Comparison of ENCODE assay signal across 1 cellular context in the genomic region with DNA sequence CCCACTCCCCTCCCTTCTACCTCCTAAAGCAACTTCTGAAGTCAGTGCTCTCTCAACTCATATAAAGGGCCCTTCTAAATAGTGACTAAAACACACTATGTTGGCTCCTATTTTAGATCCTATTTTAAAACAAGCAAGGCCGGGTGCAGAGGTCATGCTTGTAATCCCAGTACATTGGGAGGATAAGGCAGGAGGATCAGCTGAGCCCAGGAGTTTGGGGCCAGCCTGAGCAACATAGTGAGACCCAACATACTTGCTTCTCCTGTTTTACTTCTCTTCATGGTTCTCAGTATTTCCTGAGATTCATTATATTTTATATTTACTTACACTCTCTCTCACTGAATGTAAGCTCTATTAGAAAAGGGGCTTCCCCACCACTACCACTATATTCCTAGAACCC.
A peak's percentile ranks its signal among the peaks of the same experiment; 100 is the strongest.
TF ChIP-seq lines count a peak whose summit lies in the region.

No MANE protein-coding gene starts in this region.

TF ChIP-seq in HepG2, 621 proteins besides CTCF, POLR2A, EP300 and RAD21:
- TF ChIP-seq KDM5B (CRISPR knock-in tag; IDR thresholded peaks at IDR 0.05; ENCODE audit: borderline replicate concordance): no peak
- no peak for TF ChIP-seq ZNF326 (CRISPR knock-in tag; IDR thresholded peaks at IDR 0.05; ENCODE audit: borderline replicate concordance)
- no peak for TF ChIP-seq ZFYVE20 (CRISPR knock-in tag; IDR thresholded peaks at IDR 0.05; ENCODE audit: borderline replicate concordance, low read depth)
- TF ChIP-seq ZNF121 (CRISPR knock-in tag; IDR thresholded peaks at IDR 0.05): peak; percentile 80
- no peak for TF ChIP-seq ZSCAN21 (CRISPR knock-in tag; IDR thresholded peaks at IDR 0.05; ENCODE audit: borderline replicate concordance)
- TF ChIP-seq, protein P1, sequence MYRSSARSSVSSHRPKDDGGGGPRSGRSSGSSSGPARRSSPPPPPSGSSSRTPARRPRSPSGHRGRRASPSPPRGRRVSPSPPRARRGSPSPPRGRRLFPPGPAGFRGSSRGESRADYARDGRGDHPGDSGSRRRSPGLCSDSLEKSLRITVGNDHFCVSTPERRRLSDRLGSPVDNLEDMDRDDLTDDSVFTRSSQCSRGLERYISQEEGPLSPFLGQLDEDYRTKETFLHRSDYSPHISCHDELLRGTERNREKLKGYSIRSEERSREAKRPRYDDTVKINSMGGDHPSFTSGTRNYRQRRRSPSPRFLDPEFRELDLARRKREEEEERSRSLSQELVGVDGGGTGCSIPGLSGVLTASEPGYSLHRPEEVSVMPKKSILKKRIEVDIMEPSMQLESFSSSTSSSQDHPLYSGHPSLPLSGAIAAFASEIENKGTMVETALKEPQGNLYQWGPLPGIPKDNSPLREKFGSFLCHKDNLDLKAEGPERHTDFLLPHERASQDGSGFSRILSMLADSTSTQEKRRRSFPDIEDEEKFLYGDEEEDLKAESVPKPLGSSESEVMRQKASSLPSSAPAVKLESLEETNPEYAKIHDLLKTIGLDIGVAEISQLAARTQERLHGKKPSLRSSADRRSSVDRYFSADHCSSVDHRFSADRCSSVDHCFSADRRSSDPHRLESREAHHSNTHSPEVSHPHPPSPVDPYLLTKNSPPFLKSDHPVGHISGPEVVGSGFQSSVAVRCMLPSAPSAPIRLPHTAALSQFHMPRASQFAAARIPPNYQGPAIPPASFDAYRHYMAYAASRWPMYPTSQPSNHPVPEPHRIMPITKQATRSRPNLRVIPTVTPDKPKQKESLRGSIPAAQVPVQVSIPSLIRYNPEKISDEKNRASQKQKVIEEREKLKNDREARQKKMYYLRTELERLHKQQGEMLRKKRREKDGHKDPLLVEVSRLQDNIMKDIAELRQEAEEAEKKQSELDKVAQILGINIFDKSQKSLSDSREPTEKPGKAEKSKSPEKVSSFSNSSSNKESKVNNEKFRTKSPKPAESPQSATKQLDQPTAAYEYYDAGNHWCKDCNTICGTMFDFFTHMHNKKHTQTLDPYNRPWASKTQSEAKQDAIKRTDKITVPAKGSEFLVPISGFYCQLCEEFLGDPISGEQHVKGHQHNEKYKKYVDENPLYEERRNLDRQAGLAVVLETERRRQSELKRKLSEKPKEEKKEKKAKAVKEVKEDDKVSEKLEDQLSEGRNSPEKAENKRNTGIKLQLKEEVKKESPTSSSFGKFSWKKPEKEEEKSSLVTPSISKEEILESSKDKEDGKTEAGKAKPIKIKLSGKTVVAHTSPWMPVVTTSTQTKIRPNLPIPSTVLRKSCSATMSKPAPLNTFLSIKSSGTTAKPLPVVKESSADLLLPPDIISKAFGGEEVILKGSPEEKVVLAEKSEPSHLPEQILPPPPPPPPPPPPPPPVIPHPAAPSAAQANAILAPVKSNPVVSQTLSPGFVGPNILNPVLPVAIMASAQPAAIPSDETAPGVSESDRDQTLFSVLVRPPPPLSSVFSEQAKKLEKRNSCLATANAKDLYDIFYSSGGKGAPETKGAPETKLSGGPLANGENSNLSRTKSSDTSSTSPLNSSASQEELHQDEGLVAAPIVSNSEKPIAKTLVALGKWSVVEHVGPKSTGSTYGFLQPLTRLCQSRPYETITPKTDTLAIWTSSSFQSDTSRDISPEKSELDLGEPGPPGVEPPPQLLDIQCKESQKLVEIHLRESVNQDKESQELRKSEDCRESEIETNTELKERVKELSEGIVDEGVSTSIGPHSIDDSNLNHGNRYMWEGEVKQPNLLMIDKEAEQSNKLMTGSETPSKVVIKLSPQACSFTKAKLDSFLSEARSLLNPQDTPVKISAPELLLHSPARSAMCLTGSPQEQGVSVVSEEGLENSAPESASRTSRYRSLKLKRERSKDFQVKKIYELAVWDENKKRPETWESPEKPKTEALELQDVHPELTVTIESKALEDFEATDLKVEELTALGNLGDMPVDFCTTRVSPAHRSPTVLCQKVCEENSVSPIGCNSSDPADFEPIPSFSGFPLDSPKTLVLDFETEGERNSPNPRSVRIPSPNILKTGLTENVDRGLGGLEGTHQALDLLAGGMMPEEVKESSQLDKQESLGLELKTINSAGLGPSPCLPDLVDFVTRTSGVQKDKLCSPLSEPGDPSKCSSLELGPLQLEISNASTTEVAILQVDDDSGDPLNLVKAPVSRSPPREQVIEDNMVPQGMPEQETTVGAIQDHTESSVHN (CRISPR knock-in tag; IDR thresholded peaks at IDR 0.05): no peak
- TF ChIP-seq MED13 (CRISPR knock-in tag; IDR thresholded peaks at IDR 0.05): no peak
- no peak for TF ChIP-seq STAT6 (CRISPR knock-in tag; IDR thresholded peaks at IDR 0.05; ENCODE audit: borderline replicate concordance)
- no peak for TF ChIP-seq KLF16 (CRISPR knock-in tag; IDR thresholded peaks at IDR 0.05)
- TF ChIP-seq PLRG1 (conservative IDR thresholded peaks at IDR 0.05): no peak
- TF ChIP-seq GTF2F1 (IDR thresholded peaks at IDR 0.05; ENCODE audit: low read length): no peak
- TF ChIP-seq, protein P2, sequence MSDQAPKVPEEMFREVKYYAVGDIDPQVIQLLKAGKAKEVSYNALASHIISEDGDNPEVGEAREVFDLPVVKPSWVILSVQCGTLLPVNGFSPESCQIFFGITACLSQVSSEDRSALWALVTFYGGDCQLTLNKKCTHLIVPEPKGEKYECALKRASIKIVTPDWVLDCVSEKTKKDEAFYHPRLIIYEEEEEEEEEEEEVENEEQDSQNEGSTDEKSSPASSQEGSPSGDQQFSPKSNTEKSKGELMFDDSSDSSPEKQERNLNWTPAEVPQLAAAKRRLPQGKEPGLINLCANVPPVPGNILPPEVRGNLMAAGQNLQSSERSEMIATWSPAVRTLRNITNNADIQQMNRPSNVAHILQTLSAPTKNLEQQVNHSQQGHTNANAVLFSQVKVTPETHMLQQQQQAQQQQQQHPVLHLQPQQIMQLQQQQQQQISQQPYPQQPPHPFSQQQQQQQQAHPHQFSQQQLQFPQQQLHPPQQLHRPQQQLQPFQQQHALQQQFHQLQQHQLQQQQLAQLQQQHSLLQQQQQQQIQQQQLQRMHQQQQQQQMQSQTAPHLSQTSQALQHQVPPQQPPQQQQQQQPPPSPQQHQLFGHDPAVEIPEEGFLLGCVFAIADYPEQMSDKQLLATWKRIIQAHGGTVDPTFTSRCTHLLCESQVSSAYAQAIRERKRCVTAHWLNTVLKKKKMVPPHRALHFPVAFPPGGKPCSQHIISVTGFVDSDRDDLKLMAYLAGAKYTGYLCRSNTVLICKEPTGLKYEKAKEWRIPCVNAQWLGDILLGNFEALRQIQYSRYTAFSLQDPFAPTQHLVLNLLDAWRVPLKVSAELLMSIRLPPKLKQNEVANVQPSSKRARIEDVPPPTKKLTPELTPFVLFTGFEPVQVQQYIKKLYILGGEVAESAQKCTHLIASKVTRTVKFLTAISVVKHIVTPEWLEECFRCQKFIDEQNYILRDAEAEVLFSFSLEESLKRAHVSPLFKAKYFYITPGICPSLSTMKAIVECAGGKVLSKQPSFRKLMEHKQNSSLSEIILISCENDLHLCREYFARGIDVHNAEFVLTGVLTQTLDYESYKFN (CRISPR knock-in tag; conservative IDR thresholded peaks at IDR 0.05): no peak
- no peak for TF ChIP-seq ZNF343 (CRISPR knock-in tag; IDR thresholded peaks at IDR 0.05)
- no peak for TF ChIP-seq ZZZ3 (CRISPR knock-in tag; IDR thresholded peaks at IDR 0.05; ENCODE audit: borderline replicate concordance)
- TF ChIP-seq, protein P3, sequence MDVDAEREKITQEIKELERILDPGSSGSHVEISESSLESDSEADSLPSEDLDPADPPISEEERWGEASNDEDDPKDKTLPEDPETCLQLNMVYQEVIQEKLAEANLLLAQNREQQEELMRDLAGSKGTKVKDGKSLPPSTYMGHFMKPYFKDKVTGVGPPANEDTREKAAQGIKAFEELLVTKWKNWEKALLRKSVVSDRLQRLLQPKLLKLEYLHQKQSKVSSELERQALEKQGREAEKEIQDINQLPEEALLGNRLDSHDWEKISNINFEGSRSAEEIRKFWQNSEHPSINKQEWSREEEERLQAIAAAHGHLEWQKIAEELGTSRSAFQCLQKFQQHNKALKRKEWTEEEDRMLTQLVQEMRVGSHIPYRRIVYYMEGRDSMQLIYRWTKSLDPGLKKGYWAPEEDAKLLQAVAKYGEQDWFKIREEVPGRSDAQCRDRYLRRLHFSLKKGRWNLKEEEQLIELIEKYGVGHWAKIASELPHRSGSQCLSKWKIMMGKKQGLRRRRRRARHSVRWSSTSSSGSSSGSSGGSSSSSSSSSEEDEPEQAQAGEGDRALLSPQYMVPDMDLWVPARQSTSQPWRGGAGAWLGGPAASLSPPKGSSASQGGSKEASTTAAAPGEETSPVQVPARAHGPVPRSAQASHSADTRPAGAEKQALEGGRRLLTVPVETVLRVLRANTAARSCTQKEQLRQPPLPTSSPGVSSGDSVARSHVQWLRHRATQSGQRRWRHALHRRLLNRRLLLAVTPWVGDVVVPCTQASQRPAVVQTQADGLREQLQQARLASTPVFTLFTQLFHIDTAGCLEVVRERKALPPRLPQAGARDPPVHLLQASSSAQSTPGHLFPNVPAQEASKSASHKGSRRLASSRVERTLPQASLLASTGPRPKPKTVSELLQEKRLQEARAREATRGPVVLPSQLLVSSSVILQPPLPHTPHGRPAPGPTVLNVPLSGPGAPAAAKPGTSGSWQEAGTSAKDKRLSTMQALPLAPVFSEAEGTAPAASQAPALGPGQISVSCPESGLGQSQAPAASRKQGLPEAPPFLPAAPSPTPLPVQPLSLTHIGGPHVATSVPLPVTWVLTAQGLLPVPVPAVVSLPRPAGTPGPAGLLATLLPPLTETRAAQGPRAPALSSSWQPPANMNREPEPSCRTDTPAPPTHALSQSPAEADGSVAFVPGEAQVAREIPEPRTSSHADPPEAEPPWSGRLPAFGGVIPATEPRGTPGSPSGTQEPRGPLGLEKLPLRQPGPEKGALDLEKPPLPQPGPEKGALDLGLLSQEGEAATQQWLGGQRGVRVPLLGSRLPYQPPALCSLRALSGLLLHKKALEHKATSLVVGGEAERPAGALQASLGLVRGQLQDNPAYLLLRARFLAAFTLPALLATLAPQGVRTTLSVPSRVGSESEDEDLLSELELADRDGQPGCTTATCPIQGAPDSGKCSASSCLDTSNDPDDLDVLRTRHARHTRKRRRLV (CRISPR knock-in tag; IDR thresholded peaks at IDR 0.05): no peak
- TF ChIP-seq, protein P4, sequence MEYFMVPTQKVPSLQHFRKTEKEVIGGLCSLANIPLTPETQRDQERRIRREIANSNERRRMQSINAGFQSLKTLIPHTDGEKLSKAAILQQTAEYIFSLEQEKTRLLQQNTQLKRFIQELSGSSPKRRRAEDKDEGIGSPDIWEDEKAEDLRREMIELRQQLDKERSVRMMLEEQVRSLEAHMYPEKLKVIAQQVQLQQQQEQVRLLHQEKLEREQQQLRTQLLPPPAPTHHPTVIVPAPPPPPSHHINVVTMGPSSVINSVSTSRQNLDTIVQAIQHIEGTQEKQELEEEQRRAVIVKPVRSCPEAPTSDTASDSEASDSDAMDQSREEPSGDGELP (IDR thresholded peaks at IDR 0.05; ENCODE audit: borderline replicate concordance, low read depth): peak; percentile 49; the same call in 1 of the 2 replicates
- no peak for TF ChIP-seq IRF1 (CRISPR knock-in tag; IDR thresholded peaks at IDR 0.05; ENCODE audit: low read depth)
TF ChIP-seq in HepG2: peak in this region for 2.
